In genomic region chr22:46085831-46086576, GRCh38 we compare ENCODE assay signal across 1 cellular context.
TF ChIP-seq lines count a peak whose summit lies in the region.

No MANE protein-coding gene starts in this region.

TF ChIP-seq in HEK293, 187 proteins besides CTCF, POLR2A, EP300 and RAD21 (continued from another document):
- no peak for TF ChIP-seq PATZ1 (tag by site-specific recombination; IDR thresholded peaks at IDR 0.05)
- no peak for TF ChIP-seq ZNF280C (tag by site-specific recombination; IDR thresholded peaks at IDR 0.05)
- no peak for TF ChIP-seq ZNF830 (tag by site-specific recombination; IDR thresholded peaks at IDR 0.05; ENCODE audit: low read depth)
- TF ChIP-seq PRDM10 (tag by site-specific recombination; IDR thresholded peaks at IDR 0.05) = no peak
- peak; percentile 65 for TF ChIP-seq KLF9 (tag by site-specific recombination; IDR thresholded peaks at IDR 0.05; ENCODE audit: low read depth)
- no peak for TF ChIP-seq HOXD13 (CRISPR knock-in tag; IDR thresholded peaks at IDR 0.05; ENCODE audit: borderline replicate concordance)
- no peak for TF ChIP-seq ZNF324 (tag by site-specific recombination; IDR thresholded peaks at IDR 0.05)
- TF ChIP-seq ZSCAN23 (tag by site-specific recombination; IDR thresholded peaks at IDR 0.05) = no peak
- TF ChIP-seq ZNF248 (tag by site-specific recombination; IDR thresholded peaks at IDR 0.05) = no peak
- TF ChIP-seq ZFHX2 (tag by site-specific recombination; conservative IDR thresholded peaks at IDR 0.05) = peak; percentile 94
- no peak for TF ChIP-seq ZNF704 (tag by site-specific recombination; IDR thresholded peaks at IDR 0.05)
- peak; percentile 96 for TF ChIP-seq ZIC2 (tag by site-specific recombination; IDR thresholded peaks at IDR 0.05)
- TF ChIP-seq ZBTB26 (tag by site-specific recombination; optimal IDR thresholded peaks at IDR 0.05) = no peak
- TF ChIP-seq ZNF561 (tag by site-specific recombination; IDR thresholded peaks at IDR 0.05; ENCODE audit: borderline replicate concordance) = no peak
